1 cellular context compared by ENCODE assay signal in the genomic region with DNA sequence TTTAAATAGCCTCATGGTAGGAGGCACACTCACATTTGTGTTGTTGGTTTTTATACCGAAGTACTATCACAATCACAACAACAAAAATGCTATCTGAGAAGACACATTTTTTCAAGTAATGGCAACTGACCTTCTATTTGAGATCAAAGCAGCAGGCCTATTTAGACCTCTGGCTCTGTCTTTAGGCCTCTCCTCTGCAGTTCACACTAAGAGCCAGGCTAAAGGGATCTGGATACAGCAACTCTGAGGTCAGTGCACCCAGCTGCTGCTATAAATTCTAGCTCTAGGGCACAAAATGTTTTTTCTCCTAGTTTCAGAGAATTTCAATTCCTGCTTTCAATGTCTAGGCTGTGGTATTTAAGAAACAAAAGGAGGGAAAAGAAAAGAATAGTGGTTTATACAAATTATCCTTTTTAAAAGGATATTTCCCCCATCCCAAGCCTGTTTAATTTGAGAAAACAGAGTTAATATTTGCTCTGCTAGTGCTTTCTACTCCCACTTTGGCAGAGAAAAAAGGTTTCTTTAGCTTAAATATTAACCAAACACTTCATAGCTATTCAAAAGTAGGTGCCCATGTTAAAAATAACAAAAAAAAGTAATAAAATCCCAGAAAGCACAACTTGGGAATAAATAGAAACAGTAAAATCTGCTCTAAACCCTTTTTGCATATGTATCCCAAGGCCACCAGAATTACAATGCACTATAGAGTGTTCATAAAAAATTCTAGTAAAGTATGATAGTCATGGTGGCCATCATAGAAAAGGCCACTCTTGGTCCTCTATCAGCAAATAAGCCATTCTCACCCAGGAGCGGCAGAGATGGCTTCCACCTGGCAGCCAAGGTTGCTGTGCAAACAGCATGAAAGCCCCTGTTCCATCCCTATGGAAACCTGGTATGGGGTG.
TF ChIP-seq lines count a peak whose summit lies in the region.

No MANE protein-coding gene starts in this region.

TF ChIP-seq in liver, 16 proteins besides CTCF, POLR2A, EP300 and RAD21 (continued from another document):
- TF ChIP-seq, protein P1, sequence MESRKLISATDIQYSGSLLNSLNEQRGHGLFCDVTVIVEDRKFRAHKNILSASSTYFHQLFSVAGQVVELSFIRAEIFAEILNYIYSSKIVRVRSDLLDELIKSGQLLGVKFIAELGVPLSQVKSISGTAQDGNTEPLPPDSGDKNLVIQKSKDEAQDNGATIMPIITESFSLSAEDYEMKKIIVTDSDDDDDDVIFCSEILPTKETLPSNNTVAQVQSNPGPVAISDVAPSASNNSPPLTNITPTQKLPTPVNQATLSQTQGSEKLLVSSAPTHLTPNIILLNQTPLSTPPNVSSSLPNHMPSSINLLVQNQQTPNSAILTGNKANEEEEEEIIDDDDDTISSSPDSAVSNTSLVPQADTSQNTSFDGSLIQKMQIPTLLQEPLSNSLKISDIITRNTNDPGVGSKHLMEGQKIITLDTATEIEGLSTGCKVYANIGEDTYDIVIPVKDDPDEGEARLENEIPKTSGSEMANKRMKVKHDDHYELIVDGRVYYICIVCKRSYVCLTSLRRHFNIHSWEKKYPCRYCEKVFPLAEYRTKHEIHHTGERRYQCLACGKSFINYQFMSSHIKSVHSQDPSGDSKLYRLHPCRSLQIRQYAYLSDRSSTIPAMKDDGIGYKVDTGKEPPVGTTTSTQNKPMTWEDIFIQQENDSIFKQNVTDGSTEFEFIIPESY (IDR thresholded peaks at IDR 0.05) = no peak
- TF ChIP-seq RXRA (IDR thresholded peaks at IDR 0.05) (peak; percentile 85 to 92), JUND (IDR thresholded peaks at IDR 0.05) (no peak), HNF4G (IDR thresholded peaks at IDR 0.05) (peak; percentile 4), NR2F2 (IDR thresholded peaks at IDR 0.05) (peak; percentile 80), GABPA (IDR thresholded peaks at IDR 0.05 in 1 of 2, conservative IDR thresholded peaks at IDR 0.05 in 1 of 2) (no peak), TAF1 (conservative IDR thresholded peaks at IDR 0.05) (peak; percentile 18), SP1 (IDR thresholded peaks at IDR 0.05) (peak; percentile 88), YY1 (IDR thresholded peaks at IDR 0.05) (peak; percentile 75), HNF4A (conservative IDR thresholded peaks at IDR 0.05) (peak; percentile 48 to 61)
- TF ChIP-seq, protein P2, sequence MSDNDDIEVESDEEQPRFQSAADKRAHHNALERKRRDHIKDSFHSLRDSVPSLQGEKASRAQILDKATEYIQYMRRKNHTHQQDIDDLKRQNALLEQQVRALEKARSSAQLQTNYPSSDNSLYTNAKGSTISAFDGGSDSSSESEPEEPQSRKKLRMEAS (IDR thresholded peaks at IDR 0.05) = peak; percentile 21
